Comparison of ENCODE assay signal across 12 cellular contexts in the genomic region with DNA sequence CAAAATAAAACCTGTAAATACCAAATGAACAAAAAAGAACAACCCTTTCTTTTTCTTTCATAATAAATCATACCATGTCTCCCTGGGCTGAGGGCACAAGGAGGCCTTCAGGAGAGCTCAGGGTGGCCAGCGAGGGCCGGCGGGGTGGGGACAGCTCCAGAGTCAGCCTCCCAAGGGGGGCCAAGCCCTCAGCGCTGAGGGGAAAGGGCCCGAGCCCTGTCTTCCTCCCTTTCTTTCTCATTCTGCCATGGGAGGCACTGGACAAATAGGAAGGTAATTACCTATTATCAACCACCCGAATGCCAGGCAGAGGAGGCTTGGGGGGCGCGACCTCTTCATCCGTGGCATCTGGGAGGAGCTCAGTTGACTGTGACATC.
DNase-seq lines count a peak whose midpoint lies in the region; ATAC-seq and TF ChIP-seq lines count a peak whose summit lies in the region.
"Had no signal": no experiment of that assay in that cellular context is flagged by ENCODE, and none has a peak within 500 bp of the region (broad histone marks: within the 10 kb centered on the region; RNA-seq: fewer than 3 reads in every experiment).

No MANE protein-coding gene starts in this region.

- H3K27me3 ChIP-seq in CD4-positive, alpha-beta memory T cell (ENCODE audit: insufficient read depth, low read length), result no peaks in the 10 kb centered on the region
- H3K27me3 ChIP-seq in Peyer's patch (no peaks in the 10 kb centered on the region), duodenal mucosa (ENCODE audit: control insufficient read depth in 1 of 2, insufficient read depth in 2 of 2, low read length in 2 of 2) (no peaks in the 10 kb centered on the region)

- peak overlapping the region; percentile 52 for H3K27ac ChIP-seq in CD4-positive, alpha-beta memory T cell (ENCODE audit: low read depth, low read length)
- H3K27ac ChIP-seq in Peyer's patch (peak overlapping the region; percentile 82 to 87 (median 84)), duodenal mucosa (ENCODE audit: low read depth, low read length) (peak overlapping the region; percentile 30)

- CTCF ChIA-PET in CD4-positive, alpha-beta memory T cell (lab: Charles Lee; ENCODE audit: partially characterized antibody), result interaction anchor here (0.8 to 3.8 kb wide), 4 partner anchors 8 to 111 kb away, joined by 3 to 16 read pairs (median 7); partner anchors contain the start of gene RAPGEF1

- peak overlapping the region; percentile 91 to 97 (median 97) for H3K27ac Mint-ChIP-seq in CD4-positive, alpha-beta memory T cell

- H3K4me3 ChIP-seq in CD4-positive, alpha-beta memory T cell (ENCODE audit: low read length in 2 of 2), result no peak overlapping the region
- H3K4me3 ChIP-seq in Peyer's patch (no peak overlapping the region), duodenal mucosa (ENCODE audit: low read depth in 1 of 2, low read length in 2 of 2) (no peak overlapping the region)

- peaks cover 49% of the 10 kb centered on the region for H3K36me3 ChIP-seq in CD4-positive, alpha-beta memory T cell (ENCODE audit: insufficient read depth, low read length)
- H3K36me3 ChIP-seq in Peyer's patch (peaks cover 0 to 32% (median 0%) of the 10 kb centered on the region in 3 donors), duodenal mucosa (ENCODE audit: control insufficient read depth in 1 of 2, insufficient read depth in 2 of 2, low read length in 2 of 2) (peaks cover 26 to 38% of the 10 kb centered on the region in 2 donors)

- intact Hi-C loops in CD4-positive, alpha-beta memory T cell (cut with micrococcal nuclease), result no loop called here
- intact Hi-C loops in sciatic nerve (cut with DNase I), result no loop called here

- no peak for DNase-seq in CD4-positive, alpha-beta memory T cell
- DNase-seq in Peyer's patch (no peak), sciatic nerve (ENCODE audit: low spot score) (peak; percentile 39), SKM-1 (lab: John Stamatoyannopoulos, UW; ENCODE audit: unreplicated experiment) (no peak), MV-4-11 (lab: John Stamatoyannopoulos, UW) (no peak), NCI-H1105 (lab: John Stamatoyannopoulos, UW) (no peak)
- DNase-seq: GDM1, mesenchymal stem cell, NCI-H1105 treated with DMSO at 0.1 percent for 48 hours had no signal

- no peak for TF ChIP-seq POLR2A in Peyer's patch (IDR thresholded peaks at IDR 0.05)

- H3K4me3 Mint-ChIP-seq in CD4-positive, alpha-beta memory T cell, result peak overlapping the region in 5 of 8 donors; percentile 25 to 46 (median 35)

- ATAC-seq in sciatic nerve, result no peak
- no peak for ATAC-seq in HG02884 (IDR thresholded peaks at IDR 0.05; ENCODE audit: unreplicated experiment)
- ATAC-seq: Panc1 had no signal

- POLR2A ChIA-PET in CD4-positive, alpha-beta memory T cell (lab: Charles Lee; ENCODE audit: partially characterized antibody), result interaction anchor here (1.1 to 2.0 kb wide), 8 partner anchors 28 to 111 kb away, joined by 3 to 9 read pairs (median 5); partner anchors contain the start of gene RAPGEF1

- no peak for TF ChIP-seq CTCF in Peyer's patch (IDR thresholded peaks at IDR 0.05)

- H3K4me1 ChIP-seq in CD4-positive, alpha-beta memory T cell (ENCODE audit: insufficient read depth, low read length), result peaks cover 41% of the 10 kb centered on the region
- H3K4me1 ChIP-seq in Peyer's patch (peaks cover 3 to 28% (median 15%) of the 10 kb centered on the region in 4 donors), duodenal mucosa (ENCODE audit: control insufficient read depth in 1 of 2, insufficient read depth in 2 of 2, low read length in 2 of 2) (peaks cover 27 to 36% of the 10 kb centered on the region in 2 donors)

- no peaks in the 10 kb centered on the region for H3K27me3 Mint-ChIP-seq in CD4-positive, alpha-beta memory T cell

- H3K36me3 Mint-ChIP-seq in CD4-positive, alpha-beta memory T cell, result peaks cover 29 to 79% of the 10 kb centered on the region in 2 donors

- H3K9me3 ChIP-seq in CD4-positive, alpha-beta memory T cell (ENCODE audit: control insufficient read depth in 1 of 2, low read length in 2 of 2), result no peaks in the 10 kb centered on the region
- H3K9me3 ChIP-seq in Peyer's patch, result no peaks in the 10 kb centered on the region
- H3K9me3 ChIP-seq in duodenal mucosa (ENCODE audit: control insufficient read depth in 1 of 2, low read length in 2 of 2), result no peaks in the 10 kb centered on the region

- H3K9me3 Mint-ChIP-seq in CD4-positive, alpha-beta memory T cell, result no peaks in the 10 kb centered on the region

- peaks cover 23 to 67% (median 40%) of the 10 kb centered on the region in 4 donors for H3K4me1 Mint-ChIP-seq in CD4-positive, alpha-beta memory T cell

- H3K9ac ChIP-seq in duodenal mucosa (ENCODE audit: low read depth in 1 of 2, low read length in 2 of 2), result peak overlapping the region; percentile 25 to 37

Comparison
In these comparisons a context has a peak if more than half of its experiments do, and no peak if none do; other contexts are left out.
1. H3K27ac ChIP-seq: peak in every context shown above with its lines; median percentile 84 in Peyer's patch; 52 in CD4-positive, alpha-beta memory T cell; 30 in duodenal mucosa.